Comparison of ENCODE assay signal across 37 cellular contexts in the genomic region with DNA sequence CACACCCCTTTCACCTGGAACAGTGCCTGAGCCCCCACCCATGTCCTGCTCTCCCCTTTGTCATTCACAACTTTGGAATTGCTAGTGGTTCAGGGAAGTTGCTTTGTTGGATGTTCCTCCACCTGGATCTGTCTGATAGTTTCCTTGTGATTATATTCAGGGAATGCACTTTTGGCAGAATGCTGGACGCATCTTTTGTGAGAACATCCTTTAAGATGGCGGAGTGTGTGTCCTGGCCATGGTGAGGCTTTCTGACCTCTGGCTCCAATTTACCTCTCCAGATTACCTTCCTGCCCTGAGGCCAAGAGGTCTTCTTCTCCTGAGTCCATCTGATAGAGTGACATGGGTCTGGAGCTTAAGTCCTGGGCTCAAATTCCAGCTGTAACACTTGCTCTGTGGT.
"Had no signal": no experiment of that assay in that cellular context is flagged by ENCODE, and none has a peak within 500 bp of the region (broad histone marks: within the 10 kb centered on the region; RNA-seq: fewer than 3 reads in every experiment).

No MANE protein-coding gene starts in this region.

- H3K36me3 Mint-ChIP-seq: activated CD8-positive, alpha-beta memory T cell treated with anti-CD3 and anti-CD28 coated beads, Interleukin-2, amount 10 ng/mL, durations not matched to agents 7 days and 5 days; activated naive CD4-positive, alpha-beta T cell treated with anti-CD3 and anti-CD28 coated beads, Interleukin-2, amount 50 U/mL, for 72 hours; activated naive CD8-positive, alpha-beta T cell treated with anti-CD3 and anti-CD28 coated beads for 36 hours had no signal

- H3K27ac ChIP-seq: adrenal gland, body of pancreas, brain microvascular endothelial cell, breast epithelium, VCaP had no signal

- H3K4me3 Mint-ChIP-seq: activated B cell treated with CpG ODN at 0.5 μM for 24 hours; activated CD4-positive, alpha-beta memory T cell treated with anti-CD3 and anti-CD28 coated beads, Interleukin-2, amount 10 ng/mL, durations not matched to agents 7 days and 5 days; activated CD4-positive, alpha-beta T cell treated with anti-CD3 and anti-CD28 coated beads for 36 hours; activated CD8-positive, alpha-beta memory T cell treated with anti-CD3 and anti-CD28 coated beads, Interleukin-2, amount 10 ng/mL, durations not matched to agents 7 days and 5 days; activated CD8-positive, alpha-beta T cell treated with anti-CD3 and anti-CD28 coated beads, Interleukin-2, amount 10 ng/mL, durations not matched to agents 7 days and 5 days; activated naive CD4-positive, alpha-beta T cell treated with anti-CD3 and anti-CD28 coated beads for 36 hours; activated naive CD8-positive, alpha-beta T cell treated with anti-CD3 and anti-CD28 coated beads for 36 hours; activated T-cell treated with anti-CD3 and anti-CD28 coated beads, Interleukin-2, amount 50 U/mL, for 24 hours; activated T-cell treated with anti-CD3 and anti-CD28 coated beads, Interleukin-2, amount 50 U/mL, for 72 hours; activated T-helper 1 cell treated with anti-CD3 and anti-CD28 coated beads, Interleukin-12 subunit alpha, Interleukin-12 subunit beta, Interleukin-2, Interleukin-4 antibody, amounts not matched to agents 30 ng/mL and 10 ng/mL and 1 ng/mL, durations not matched to agents 14 hours and 24 hours and 36 hours; activated T-helper 17 cell treated with anti-CD3 and anti-CD28 coated beads, Interleukin-2, amount 50 U/mL, for 72 hours; T-helper 1 cell treated with Interleukin-12 subunit alpha and Interleukin-12 subunit beta and Interleukin-4 antibody, amounts not matched to agents 30 μg/mL and 1 μg/mL, for 36 hours; T-helper 2 cell treated with Interferon-gamma antibody and Interleukin-4, amounts not matched to agents 5 μg/mL and 100 μg/mL, for 36 hours had no signal

- DNase-seq: activated B cell treated with CpG ODN at 0.5 μM for 24 hours; activated CD4-positive, alpha-beta memory T cell treated with anti-CD3 and anti-CD28 coated beads, Interleukin-2, amount 10 ng/mL, durations not matched to agents 7 days and 5 days; activated CD4-positive, alpha-beta T cell treated with anti-CD3 and anti-CD28 coated beads for 1 hour; activated CD4-positive, alpha-beta T cell treated with anti-CD3 and anti-CD28 coated beads for 36 hours; activated CD4-positive, alpha-beta T cell treated with anti-CD3 and anti-CD28 coated beads for 48 hours; activated CD4-positive, alpha-beta T cell treated with anti-CD3 and anti-CD28 coated beads, Interleukin-2, amount 50 U/mL, for 1 hour; activated CD4-positive, alpha-beta T cell treated with anti-CD3 and anti-CD28 coated beads, Interleukin-2, amount 50 U/mL, for 48 hours; activated CD8-positive, alpha-beta memory T cell treated with anti-CD3 and anti-CD28 coated beads for 24 hours; activated CD8-positive, alpha-beta memory T cell treated with anti-CD3 and anti-CD28 coated beads, Interleukin-2, amount 50 U/mL, for 48 hours; activated CD8-positive, alpha-beta T cell treated with anti-CD3 and anti-CD28 coated beads, Interleukin-2, amount 10 ng/mL, durations not matched to agents 7 days and 5 days; activated effector memory CD4-positive, alpha-beta T cell treated with anti-CD3 and anti-CD28 coated beads, Interleukin-2, amount 50 U/mL, for 16 hours; activated gamma-delta T cell treated with Interleukin-2 at 50 U/mL for 16 hours; activated naive CD4-positive, alpha-beta T cell; activated naive CD4-positive, alpha-beta T cell treated with anti-CD3 and anti-CD28 coated beads for 36 hours; activated naive CD4-positive, alpha-beta T cell treated with anti-CD3 and anti-CD28 coated beads, Interleukin-2, amount 50 U/mL, for 16 hours; activated naive CD8-positive, alpha-beta T cell treated with anti-CD3 and anti-CD28 coated beads for 36 hours; activated T-cell treated with anti-CD3 and anti-CD28 coated beads, Interleukin-2, amount 50 U/mL, for 24 hours; activated T-cell treated with anti-CD3 and anti-CD28 coated beads, Interleukin-2, amount 50 U/mL, for 72 hours; adrenal gland; amniotic stem cell; aorta; body of pancreas; brain microvascular endothelial cell; central memory CD4-positive, alpha-beta T cell; SW 1271; T-helper 1 cell; T-helper 2 cell; T-helper 9 cell had no signal

- H3K36me3 ChIP-seq: adrenal gland, brain microvascular endothelial cell, breast epithelium had no signal

- H3K4me3 ChIP-seq: adrenal gland, body of pancreas, breast epithelium had no signal

- H3K27ac Mint-ChIP-seq: activated B cell treated with CpG ODN at 0.5 μM for 24 hours; activated CD4-positive, alpha-beta memory T cell treated with anti-CD3 and anti-CD28 coated beads, Interleukin-2, amount 10 ng/mL, durations not matched to agents 7 days and 5 days; activated CD4-positive, alpha-beta T cell treated with anti-CD3 and anti-CD28 coated beads for 36 hours; activated CD8-positive, alpha-beta memory T cell treated with anti-CD3 and anti-CD28 coated beads, Interleukin-2, amount 10 ng/mL, durations not matched to agents 7 days and 5 days; activated CD8-positive, alpha-beta T cell treated with anti-CD3 and anti-CD28 coated beads, Interleukin-2, amount 10 ng/mL, durations not matched to agents 7 days and 5 days; activated naive CD4-positive, alpha-beta T cell treated with anti-CD3 and anti-CD28 coated beads for 36 hours; activated naive CD4-positive, alpha-beta T cell treated with anti-CD3 and anti-CD28 coated beads, Interleukin-2, amount 50 U/mL, for 72 hours; activated naive CD8-positive, alpha-beta T cell treated with anti-CD3 and anti-CD28 coated beads for 36 hours; activated T-cell treated with anti-CD3 and anti-CD28 coated beads, Interleukin-2, amount 50 U/mL, for 24 hours; activated T-cell treated with anti-CD3 and anti-CD28 coated beads, Interleukin-2, amount 50 U/mL, for 72 hours; activated T-helper 1 cell treated with anti-CD3 and anti-CD28 coated beads, Interleukin-12 subunit alpha, Interleukin-12 subunit beta, Interleukin-2, Interleukin-4 antibody, amounts not matched to agents 30 ng/mL and 10 ng/mL and 1 ng/mL, durations not matched to agents 14 hours and 24 hours and 36 hours; activated T-helper 17 cell treated with anti-CD3 and anti-CD28 coated beads, Interleukin-2, amount 50 U/mL, for 72 hours; T-helper 1 cell treated with Interleukin-12 subunit alpha and Interleukin-12 subunit beta and Interleukin-4 antibody, amounts not matched to agents 30 μg/mL and 1 μg/mL, for 36 hours; T-helper 2 cell treated with Interferon-gamma antibody and Interleukin-4, amounts not matched to agents 5 μg/mL and 100 μg/mL, for 36 hours had no signal

- H3K9me3 ChIP-seq: adrenal gland, body of pancreas, breast epithelium had no signal

- H3K4me1 ChIP-seq: adrenal gland, breast epithelium had no signal

- H3K9me3 Mint-ChIP-seq: activated B cell treated with CpG ODN at 0.5 μM for 24 hours; activated CD4-positive, alpha-beta memory T cell treated with anti-CD3 and anti-CD28 coated beads, Interleukin-2, amount 10 ng/mL, durations not matched to agents 7 days and 5 days; activated naive CD4-positive, alpha-beta T cell treated with anti-CD3 and anti-CD28 coated beads for 36 hours; activated naive CD4-positive, alpha-beta T cell treated with anti-CD3 and anti-CD28 coated beads, Interleukin-2, amount 50 U/mL, for 72 hours; activated naive CD8-positive, alpha-beta T cell treated with anti-CD3 and anti-CD28 coated beads for 36 hours; activated T-cell treated with anti-CD3 and anti-CD28 coated beads, Interleukin-2, amount 50 U/mL, for 24 hours; activated T-cell treated with anti-CD3 and anti-CD28 coated beads, Interleukin-2, amount 50 U/mL, for 72 hours; activated T-helper 1 cell treated with anti-CD3 and anti-CD28 coated beads, Interleukin-12 subunit alpha, Interleukin-12 subunit beta, Interleukin-2, Interleukin-4 antibody, amounts not matched to agents 30 ng/mL and 10 ng/mL and 1 ng/mL, durations not matched to agents 14 hours and 24 hours and 36 hours; activated T-helper 17 cell treated with anti-CD3 and anti-CD28 coated beads, Interleukin-2, amount 50 U/mL, for 72 hours; T-helper 1 cell treated with Interleukin-12 subunit alpha and Interleukin-12 subunit beta and Interleukin-4 antibody, amounts not matched to agents 30 μg/mL and 1 μg/mL, for 36 hours; T-helper 2 cell treated with Interferon-gamma antibody and Interleukin-4, amounts not matched to agents 5 μg/mL and 100 μg/mL, for 36 hours had no signal

- H3K27me3 ChIP-seq: adrenal gland, body of pancreas, brain microvascular endothelial cell had no signal

- ATAC-seq: activated CD4-positive, alpha-beta T cell treated with anti-CD3 and anti-CD28 coated beads for 36 hours; activated CD4-positive, CD25-positive, alpha-beta regulatory T cell treated with anti-CD3 and anti-CD28 coated beads, Interleukin-2, amount 50 U/mL, for 24 hours; activated CD8-positive, alpha-beta memory T cell treated with anti-CD3 and anti-CD28 coated beads, Interleukin-2, amount 10 ng/mL, durations not matched to agents 7 days and 5 days; activated CD8-positive, alpha-beta T cell treated with anti-CD3 and anti-CD28 coated beads, Interleukin-2, amount 10 ng/mL, durations not matched to agents 7 days and 5 days; activated naive CD4-positive, alpha-beta T cell treated with anti-CD3 and anti-CD28 coated beads, Interleukin-2, amount 50 U/mL, for 72 hours; activated T-cell treated with anti-CD3 and anti-CD28 coated beads, Interleukin-2, amount 50 U/mL, for 72 hours; activated T-helper 17 cell treated with anti-CD3 and anti-CD28 coated beads, Interleukin-2, amount 50 U/mL, for 72 hours; body of pancreas had no signal
